Comparison of ENCODE assay signal across 8 cellular contexts in the genomic region with DNA sequence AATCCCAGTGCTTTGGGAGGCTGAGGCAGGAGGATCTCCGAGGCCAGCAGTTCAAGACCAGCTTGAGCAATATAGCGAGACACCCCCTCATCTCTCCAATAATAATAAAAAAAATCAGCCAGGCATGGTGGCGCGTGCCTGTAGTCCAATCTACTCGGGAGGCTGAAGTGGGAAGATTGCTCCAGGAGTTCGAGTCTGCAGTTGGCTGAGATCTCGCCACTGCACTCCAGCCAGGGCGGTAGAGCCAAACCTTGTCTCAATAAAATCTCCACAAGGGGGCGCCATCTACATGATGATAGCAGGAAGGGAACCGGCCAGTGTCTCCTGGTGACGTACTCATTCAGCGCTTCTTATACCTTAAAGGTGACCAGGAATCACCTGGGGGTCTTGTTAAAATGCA. TPM values are rescaled to one million over a fixed set of nuclear protein-coding genes. Genes with fewer than 3 reads are reported as not detected.
DNase-seq lines count a peak whose midpoint lies in the region; ATAC-seq, FAIRE-seq and TF ChIP-seq lines count a peak whose summit lies in the region.

No MANE protein-coding gene starts in this region.

- DNase-seq in EH (ENCODE audit: low read depth) (peak; percentile 80), RCC 7860 (ENCODE audit: low spot score) (peak; percentile 55), fibroblast of pulmonary artery (ENCODE audit: low read depth) (peak; percentile 82), neural progenitor cell (ENCODE audit: low spot score) (peak; percentile 95), superior temporal gyrus (ENCODE audit: extremely low spot score) (peak; percentile 93)
- DNase-seq in activated T-cell treated with anti-CD3 and anti-CD28 coated beads, Interleukin-2, amount 50 U/mL, for 72 hours: peak; percentile 81 to 88

- H3F3A ChIP-seq in Loucy (ENCODE audit: low read depth) (no peaks in the 10 kb centered on the region), neural progenitor cell (ENCODE audit: low read depth) (no peaks in the 10 kb centered on the region)

- H4K20me1 ChIP-seq in Loucy (ENCODE audit: insufficient read depth, low read length, poor library complexity, severe bottlenecking) (no peaks in the 10 kb centered on the region), neural progenitor cell (ENCODE audit: low read depth) (no peaks in the 10 kb centered on the region)

- H3K27me3 ChIP-seq in Loucy (ENCODE audit: insufficient read depth, low read length, poor library complexity, severe bottlenecking): no peaks in the 10 kb centered on the region
- no peaks in the 10 kb centered on the region for H3K27me3 ChIP-seq in neural progenitor cell

- TF ChIP-seq CTCF in Loucy (conservative IDR thresholded peaks at IDR 0.05; ENCODE audit: low read length) (peak; percentile 82), fibroblast of pulmonary artery (IDR thresholded peaks at IDR 0.05; ENCODE audit: low read length, missing control alignments) (peak; percentile 65), neural progenitor cell (IDR thresholded peaks at IDR 0.05) (peak; percentile 84)

- no peak for FAIRE-seq in RCC 7860 (lab: Jason Lieb, UNC)

- H3K27me3 Mint-ChIP-seq in activated T-cell treated with anti-CD3 and anti-CD28 coated beads, Interleukin-2, amount 50 U/mL, for 72 hours (ENCODE audit: low read depth): no peaks in the 10 kb centered on the region
- peaks cover 2% of the 10 kb centered on the region for H3K27me3 Mint-ChIP-seq in neural progenitor cell (ENCODE audit: insufficient read depth, low read depth)

- no peak overlapping the region for H3K27ac ChIP-seq in neural progenitor cell

- H3K4me3 Mint-ChIP-seq in activated T-cell treated with anti-CD3 and anti-CD28 coated beads, Interleukin-2, amount 50 U/mL, for 72 hours: no peak overlapping the region
- no peak overlapping the region for H3K4me3 Mint-ChIP-seq in neural progenitor cell

- H2AFZ ChIP-seq in Loucy (ENCODE audit: low read length): no peak overlapping the region
- no peak overlapping the region for H2AFZ ChIP-seq in neural progenitor cell (replicated peaks)

- no peak overlapping the region for H3K4me2 ChIP-seq in Loucy (ENCODE audit: low read depth, low read length, poor library complexity, severe bottlenecking)
- no peak overlapping the region for H3K4me2 ChIP-seq in neural progenitor cell

- H3K9me2 ChIP-seq in Loucy (replicated peaks; ENCODE audit: low read depth, low read length): no peaks in the 10 kb centered on the region

- H3K79me2 ChIP-seq in Loucy (ENCODE audit: insufficient read depth, low read length) (no peaks in the 10 kb centered on the region), neural progenitor cell (ENCODE audit: low read depth) (no peaks in the 10 kb centered on the region)

- H3K4me3 ChIP-seq in Loucy (ENCODE audit: low read length, poor library complexity, severe bottlenecking): no peak overlapping the region
- H3K4me3 ChIP-seq in fibroblast of pulmonary artery (replicated peaks; ENCODE audit: low read depth, low read length): no peak overlapping the region
- no peak overlapping the region for H3K4me3 ChIP-seq in neural progenitor cell

- no peaks in the 10 kb centered on the region for H3K9me3 Mint-ChIP-seq in activated T-cell treated with anti-CD3 and anti-CD28 coated beads, Interleukin-2, amount 50 U/mL, for 72 hours
- H3K9me3 Mint-ChIP-seq in neural progenitor cell: no peaks in the 10 kb centered on the region

- H3K36me3 ChIP-seq in Loucy (ENCODE audit: insufficient read depth, low read length) (no peaks in the 10 kb centered on the region), neural progenitor cell (no peaks in the 10 kb centered on the region)

- H3K4me1 ChIP-seq in Loucy (ENCODE audit: insufficient read depth, low read length, poor library complexity, severe bottlenecking) (peaks cover 9% of the 10 kb centered on the region), neural progenitor cell (no peaks in the 10 kb centered on the region)

- no peaks in the 10 kb centered on the region for H3K36me3 Mint-ChIP-seq in activated T-cell treated with anti-CD3 and anti-CD28 coated beads, Interleukin-2, amount 50 U/mL, for 72 hours (ENCODE audit: insufficient read depth in 2 of 2)
- peaks cover 1% of the 10 kb centered on the region for H3K36me3 Mint-ChIP-seq in neural progenitor cell

- peak; percentile 94 for ATAC-seq in activated T-cell treated with anti-CD3 and anti-CD28 coated beads, Interleukin-2, amount 50 U/mL, for 72 hours (replicated peaks in 1 of 2)
- no peak for ATAC-seq in HG03039 (IDR thresholded peaks at IDR 0.05; ENCODE audit: unreplicated experiment)

- H3K9me3 ChIP-seq in Loucy (ENCODE audit: insufficient read depth, low read depth, low read length) (no peaks in the 10 kb centered on the region), neural progenitor cell (ENCODE audit: low read depth) (no peaks in the 10 kb centered on the region)

- H3K9ac ChIP-seq in Loucy (ENCODE audit: low read depth, low read length, poor library complexity, severe bottlenecking) (no peak overlapping the region), neural progenitor cell (no peak overlapping the region)

- no peak overlapping the region for H3K27ac Mint-ChIP-seq in activated T-cell treated with anti-CD3 and anti-CD28 coated beads, Interleukin-2, amount 50 U/mL, for 72 hours
- H3K27ac Mint-ChIP-seq in neural progenitor cell: no peak overlapping the region

- peaks cover 21% of the 10 kb centered on the region for H3K4me1 Mint-ChIP-seq in activated T-cell treated with anti-CD3 and anti-CD28 coated beads, Interleukin-2, amount 50 U/mL, for 72 hours (ENCODE audit: low read depth)
- peaks cover under 1% of the 10 kb centered on the region for H3K4me1 Mint-ChIP-seq in neural progenitor cell

RNA-seq across cellular contexts. Expression of a gene that starts 13.6 kb away (rescaled TPM):
- 1 to 10 TPM; 1.8 to 3.0 TPM for total RNA-seq in activated T-cell treated with anti-CD3 and anti-CD28 coated beads, Interleukin-2, amount 50 U/mL, for 72 hours
- 0.06 TPM in 1 of 2 replicates, not detected in the other for total RNA-seq in neural progenitor cell (ENCODE audit: low replicate concordance)

RNA-seq across cellular contexts. Expression of a gene that starts 21.4 kb away (rescaled TPM):
- total RNA-seq in activated T-cell treated with anti-CD3 and anti-CD28 coated beads, Interleukin-2, amount 50 U/mL, for 72 hours: 10 to 100 TPM; 19.7 to 21.4 TPM
- 3.7 TPM in 1 of 2 replicates, not detected in the other for total RNA-seq in neural progenitor cell (ENCODE audit: low replicate concordance)

RNA-seq across cellular contexts. Expression of a gene that starts 35.9 kb away (rescaled TPM):
- total RNA-seq in activated T-cell treated with anti-CD3 and anti-CD28 coated beads, Interleukin-2, amount 50 U/mL, for 72 hours: not detected
- not detected in 2 replicates for total RNA-seq in neural progenitor cell (ENCODE audit: low replicate concordance)

RNA-seq across cellular contexts. Expression of a gene that starts 39.7 kb away (rescaled TPM):
- total RNA-seq in activated T-cell treated with anti-CD3 and anti-CD28 coated beads, Interleukin-2, amount 50 U/mL, for 72 hours: 10 to 100 TPM; 51.6 to 51.7 TPM
- total RNA-seq in neural progenitor cell (ENCODE audit: low replicate concordance): 3.4 and 16.0 TPM in 2 replicates

RNA-seq across cellular contexts. Expression of a gene that starts 53.1 kb away (rescaled TPM):
- 10 to 100 TPM in 1 of 2 donors, 1 to 10 TPM in 1; 9.4 to 11.8 TPM for total RNA-seq in activated T-cell treated with anti-CD3 and anti-CD28 coated beads, Interleukin-2, amount 50 U/mL, for 72 hours
- 12.3 and 29.5 TPM in 2 replicates for total RNA-seq in neural progenitor cell (ENCODE audit: low replicate concordance)
